ENCODE assay signal across 8 cellular contexts in genomic region chr2:114550895-114551793, GRCh38.
A peak's percentile ranks its signal among the peaks of the same experiment; 100 is the strongest.
DNase-seq lines count a peak whose midpoint lies in the region; ATAC-seq, FAIRE-seq and TF ChIP-seq lines count a peak whose summit lies in the region.

No MANE protein-coding gene starts in this region.

- no peaks in the 10 kb centered on the region for H3K36me3 Mint-ChIP-seq in Caco-2 (ENCODE audit: insufficient read depth, unreplicated experiment)

- H3K27ac ChIP-seq in sigmoid colon: no peak overlapping the region

- H3K4me1 ChIP-seq in Caco-2 (peaks cover 21% of the 10 kb centered on the region), sigmoid colon (no peaks in the 10 kb centered on the region)

- TF ChIP-seq POLR2A in sigmoid colon (IDR thresholded peaks at IDR 0.05): no peak

- TF ChIP-seq CTCF in Caco-2 (IDR thresholded peaks at IDR 0.05; ENCODE audit: insufficient read depth in 1 of 2, low read depth in 1 of 2, low read length in 1 of 2, severe bottlenecking in 1 of 2, unreplicated experiment in 1 of 2): peak; percentile 71 to 93
- peak in 3 of 4 experiments; percentile 32 to 47 (median 43) for TF ChIP-seq CTCF in sigmoid colon (IDR thresholded peaks at IDR 0.05)

- no peak for TF ChIP-seq EP300 in sigmoid colon (IDR thresholded peaks at IDR 0.05)

- no peak overlapping the region for H3K4me3 Mint-ChIP-seq in Caco-2 (ENCODE audit: unreplicated experiment)

- H3K9me3 Mint-ChIP-seq in Caco-2 (ENCODE audit: unreplicated experiment): no peaks in the 10 kb centered on the region

- no peaks in the 10 kb centered on the region for H3K9me3 ChIP-seq in Caco-2
- H3K9me3 ChIP-seq in sigmoid colon: no peaks in the 10 kb centered on the region

- H3K27me3 Mint-ChIP-seq in Caco-2 (ENCODE audit: insufficient read depth, unreplicated experiment): peaks cover under 1% of the 10 kb centered on the region

- intact Hi-C loops in Caco-2 (cut with micrococcal nuclease; ENCODE audit: unreplicated experiment): loop anchor here (1.0 to 10.0 kb wide), 5 partner anchors 58 to 794 kb away; partner anchors contain the start of gene SLC35F5
- intact Hi-C loops in left cardiac atrium (cut with DNase I): loop anchor here in 1 of 2 donors (5.0 kb wide), 1 partner anchor 574 kb away; no protein-coding TSS in a partner anchor
- intact Hi-C loops in sigmoid colon (cut with DNase I): no loop called here
- intact Hi-C loops in posterior vena cava (cut with DNase I): no loop called here

- DNase-seq in Caco-2: peak; percentile 72 to 77
- DNase-seq in GM19239 (ENCODE audit: insufficient read length, low spot score): peak; percentile 13
- peak; percentile 26 to 53 for DNase-seq in NCI-H1930 (lab: John Stamatoyannopoulos, UW)
- DNase-seq in activated CD4-positive, alpha-beta T cell treated with anti-CD3 and anti-CD28 coated beads, Interleukin-2, amount 50 U/mL, for 48 hours: peak; percentile 21 to 37
- peak; percentile 40 for DNase-seq in left cardiac atrium
- no peak for DNase-seq in sigmoid colon
- DNase-seq in posterior vena cava (ENCODE audit: low spot score): no peak

- ATAC-seq in left cardiac atrium: peak; percentile 38 to 78
- no peak for ATAC-seq in HG02571 (IDR thresholded peaks at IDR 0.05; ENCODE audit: unreplicated experiment)

- FAIRE-seq in GM19239 (lab: Jason Lieb, UNC): no peak

- no peaks in the 10 kb centered on the region for H3K27me3 ChIP-seq in Caco-2 (replicated peaks; ENCODE audit: control insufficient read depth, insufficient read depth, low read length)
- peaks cover 0 to 5% (median 0%) of the 10 kb centered on the region in 3 donors for H3K27me3 ChIP-seq in sigmoid colon

- BruUV-seq in Caco-2 (replicated peaks; lab: Mats Ljungman, UMichigan): no TSS peak

- no peaks in the 10 kb centered on the region for H3K36me3 ChIP-seq in Caco-2 (ENCODE audit: control insufficient read depth, insufficient read depth, low read length)
- H3K36me3 ChIP-seq in sigmoid colon: no peaks in the 10 kb centered on the region

- CTCF ChIA-PET in Caco-2 (lab: Charles Lee): interaction anchor here (0.5 to 2.5 kb wide), 13 partner anchors 9 to 781 kb away, joined by 3 to 48 read pairs (median 4); no protein-coding TSS in a partner anchor

- 6 to 42% methylated on average over 5 of the region's 5 CpGs for WGBS in sigmoid colon, 2 donors

- H3K4me1 Mint-ChIP-seq in Caco-2 (ENCODE audit: low read depth, unreplicated experiment): peaks cover 18% of the 10 kb centered on the region

- POLR2A ChIA-PET in Caco-2 (lab: Charles Lee): interaction anchor here (1.0 kb wide), 1 partner anchor 573 kb away, joined by 3 read pairs; no protein-coding TSS in a partner anchor

- H3K4me3 ChIP-seq in Caco-2 (ENCODE audit: low read depth, low read length) (no peak overlapping the region), sigmoid colon (no peak overlapping the region)

- H3K27ac Mint-ChIP-seq in Caco-2 (ENCODE audit: unreplicated experiment): no peak overlapping the region

Comparison
In these comparisons a context has a peak if more than half of its experiments do, and no peak if none do; other contexts are left out.
1. DNase-seq: peak in Caco-2 (2 of 2), GM19239 (single experiment), NCI-H1930 (2 of 2), activated CD4-positive, alpha-beta T cell treated with anti-CD3 and anti-CD28 coated beads, Interleukin-2, amount 50 U/mL, for 48 hours (2 of 2) and left cardiac atrium (single experiment); none in sigmoid colon (single experiment) and posterior vena cava (single experiment).